8 cellular contexts compared by ENCODE assay signal in the genomic region with DNA sequence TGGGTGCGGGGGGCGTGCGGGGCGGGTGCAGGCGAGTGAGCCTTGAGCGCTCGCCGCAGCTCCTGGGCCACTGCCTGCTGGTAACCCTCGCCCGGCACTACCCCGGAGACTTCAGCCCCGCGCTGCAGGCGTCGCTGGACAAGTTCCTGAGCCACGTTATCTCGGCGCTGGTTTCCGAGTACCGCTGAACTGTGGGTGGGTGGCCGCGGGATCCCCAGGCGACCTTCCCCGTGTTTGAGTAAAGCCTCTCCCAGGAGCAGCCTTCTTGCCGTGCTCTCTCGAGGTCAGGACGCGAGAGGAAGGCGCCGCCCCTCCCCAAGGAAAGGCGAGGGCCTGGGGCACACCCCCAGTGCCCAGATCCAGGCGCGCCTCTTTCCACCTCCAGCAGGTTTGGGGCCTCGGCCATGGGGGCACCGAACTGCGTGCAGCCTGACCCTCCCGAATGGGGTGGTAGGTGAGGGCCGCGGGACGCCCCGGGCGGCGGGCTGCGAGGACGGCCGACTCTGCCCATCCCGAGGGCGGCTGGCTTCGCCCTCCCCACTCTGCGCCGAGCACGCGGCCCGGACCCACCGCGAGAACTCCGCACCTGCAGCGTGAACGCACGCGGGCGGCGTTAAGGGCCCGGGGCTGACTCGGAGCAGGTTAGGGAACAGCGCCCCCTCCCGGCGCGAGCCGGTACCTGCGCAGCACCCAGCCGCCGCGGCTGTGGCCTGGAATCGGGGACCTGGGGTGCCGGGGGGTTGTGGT. TPM values are rescaled to one million over a fixed set of nuclear protein-coding genes. Genes with fewer than 3 reads are reported as not detected.
DNase-seq lines count a peak whose midpoint lies in the region; ATAC-seq and TF ChIP-seq lines count a peak whose summit lies in the region.

No MANE protein-coding gene starts in this region.

- no peaks in the 10 kb centered on the region for H3K9me3 ChIP-seq in CD4-positive, alpha-beta T cell (ENCODE audit: control insufficient read depth, low read length)

- peaks cover 27% of the 10 kb centered on the region for H3K27me3 ChIP-seq in CD4-positive, alpha-beta T cell (ENCODE audit: control insufficient read depth, insufficient read depth, low read length)

- H3K4me3 ChIP-seq in HFF-Myc (replicated peaks; ENCODE audit: low read depth, low read length) (peak overlapping the region; percentile 39), choroid plexus epithelial cell (ENCODE audit: low read depth, low read length) (peak overlapping the region; percentile 29)

- H3K36me3 Mint-ChIP-seq in CD4-positive, alpha-beta T cell (ENCODE audit: low read depth): peaks cover 10% of the 10 kb centered on the region

- intact Hi-C loops in CD4-positive, alpha-beta T cell (cut with DNase I, micrococcal nuclease): loop anchor here (1.0 kb wide), 4 partner anchors 63 to 116 kb away; no protein-coding TSS in a partner anchor

- CTCF ChIA-PET in CD4-positive, alpha-beta T cell (lab: Charles Lee): interaction anchor here (0.5 to 2.5 kb wide), 7 partner anchors 8 to 115 kb away, joined by 3 to 16 read pairs (median 4); no protein-coding TSS in a partner anchor

- TF ChIP-seq CTCF in CD4-positive, alpha-beta T cell (IDR thresholded peaks at IDR 0.05): peak; percentile 92
- TF ChIP-seq CTCF in HFF-Myc (IDR thresholded peaks at IDR 0.05; ENCODE audit: low read depth, low read length, missing control alignments) (peak; percentile 86), choroid plexus epithelial cell (conservative IDR thresholded peaks at IDR 0.05; ENCODE audit: low read depth, low read length) (peak; percentile 79)

- peak; percentile 95 for ATAC-seq in CD4-positive, alpha-beta T cell (ENCODE audit: poor library complexity)
- ATAC-seq in left lobe of liver (peak; percentile 93), HG02571 (IDR thresholded peaks at IDR 0.05; ENCODE audit: unreplicated experiment) (no peak)

- peak; percentile 76 to 92 (median 82) for DNase-seq in CD4-positive, alpha-beta T cell
- DNase-seq in HFF-Myc (ENCODE audit: extremely low read depth, low read depth) (no peak), NCI-H446 treated with DMSO at 0.1 percent for 48 hours (lab: John Stamatoyannopoulos, UW) (peak; percentile 14), choroid plexus epithelial cell (ENCODE audit: low read depth) (peak; percentile 68), left lobe of liver (ENCODE audit: low spot score) (peak; percentile 72)
- DNase-seq in activated CD4-positive, alpha-beta T cell treated with anti-CD3 and anti-CD28 coated beads for 48 hours: peak; percentile 92
- peak; percentile 86 for DNase-seq in stimulated activated CD4-positive, alpha-beta T cell treated with anti-CD3 and anti-CD28 coated beads, Interleukin-4, amount 100 ng/mL, for 1 hour

- no peaks in the 10 kb centered on the region for H3K9me3 Mint-ChIP-seq in CD4-positive, alpha-beta T cell

- H3K4me3 Mint-ChIP-seq in CD4-positive, alpha-beta T cell: no peak overlapping the region

- H3K27me3 Mint-ChIP-seq in CD4-positive, alpha-beta T cell: peaks cover 28% of the 10 kb centered on the region

- H3K27ac Mint-ChIP-seq in CD4-positive, alpha-beta T cell: no peak overlapping the region

- no peak overlapping the region for H3K27ac ChIP-seq in CD4-positive, alpha-beta T cell (ENCODE audit: low read depth, low read length)

- no peaks in the 10 kb centered on the region for H3K4me1 Mint-ChIP-seq in CD4-positive, alpha-beta T cell (ENCODE audit: low read depth)

- POLR2A ChIA-PET in CD4-positive, alpha-beta T cell (lab: Charles Lee): interaction anchor here (0.6 to 1.7 kb wide), 3 partner anchors 74 to 244 kb away, joined by 3 to 6 read pairs (median 3); partner anchors contain the start of gene RAB11FIP3

RNA-seq across cellular contexts. Expression of gene HBQ1, which starts 0.8 kb away (rescaled TPM):
- total RNA-seq in CD4-positive, alpha-beta T cell: not detected
- not detected for total RNA-seq in left lobe of liver

RNA-seq across cellular contexts. Expression of gene HBA1, which starts 4.6 kb away (rescaled TPM):
- total RNA-seq in CD4-positive, alpha-beta T cell: not detected
- total RNA-seq in left lobe of liver: 112 TPM

RNA-seq across cellular contexts. Expression of gene HBA2, which starts 8.4 kb away (rescaled TPM):
- total RNA-seq in CD4-positive, alpha-beta T cell: not detected
- total RNA-seq in left lobe of liver: 67.1 TPM

RNA-seq across cellular contexts. Expression of gene HBM, which starts 15.3 kb away (rescaled TPM):
- total RNA-seq in CD4-positive, alpha-beta T cell: not detected
- total RNA-seq in left lobe of liver: 0.40 TPM

RNA-seq across cellular contexts. Expression of gene HBZ, which starts 28.6 kb away (rescaled TPM):
- total RNA-seq in CD4-positive, alpha-beta T cell: not detected
- 0.81 TPM for total RNA-seq in left lobe of liver
